In genomic region chr10:1687190-1687589, GRCh38 we compare ENCODE assay signal across 22 cellular contexts. TPM values are rescaled to one million over a fixed set of nuclear protein-coding genes. Genes with fewer than 3 reads are reported as not detected.
"Had no signal": no experiment of that assay in that cellular context is flagged by ENCODE, and none has a peak within 500 bp of the region (broad histone marks: within the 10 kb centered on the region; RNA-seq: fewer than 3 reads in every experiment).

No MANE protein-coding gene starts in this region.

- H3K27ac ChIP-seq: KMS-11, PC-9 had no signal

- H3K4me3 ChIP-seq: PC-9 had no signal

- DNase-seq: activated CD4-positive, alpha-beta memory T cell treated with anti-CD3 and anti-CD28 coated beads, Interleukin-2, amount 10 ng/mL, durations not matched to agents 7 days and 5 days; activated CD4-positive, alpha-beta T cell treated with anti-CD3 and anti-CD28 coated beads, Interleukin-2, amount 10 ng/mL, durations not matched to agents 7 days and 5 days; activated CD4-positive, CD25-positive, alpha-beta regulatory T cell; activated gamma-delta T cell; activated naive CD4-positive, alpha-beta T cell treated with anti-CD3 and anti-CD28 coated beads for 36 hours; activated T-cell treated with anti-CD3 and anti-CD28 coated beads for 4 hours; activated T-cell treated with anti-CD3 and anti-CD28 coated beads, Interleukin-2, amount 50 U/mL, for 48 hours; amygdala; MM.1S; NCI-H1105; NCI-H1436; NCI-H2029 treated with DMSO at 0.1 percent for 48 hours; NCI-H345; NCI-H510A; PC-9; Right ventricle myocardium superior; T-cell; T-helper 2 cell; T1000 had no signal

- ATAC-seq: activated T-helper 17 cell treated with anti-CD3 and anti-CD28 coated beads, Interleukin-2, amount 50 U/mL, for 72 hours; T-cell had no signal

- H3K4me2 ChIP-seq: KMS-11, PC-9 had no signal

- H2AFZ ChIP-seq: PC-9 had no signal

RNA-seq across cellular contexts. Expression of gene ADARB2, which starts 50.1 kb away (rescaled TPM):
- total RNA-seq: activated CD8-positive, alpha-beta memory T cell treated with anti-CD3 and anti-CD28 coated beads for 36 hours; activated T-helper 17 cell treated with anti-CD3 and anti-CD28 coated beads, Interleukin-2, amount 50 U/mL, for 72 hours; PC-9; Right ventricle myocardium superior had no signal
